In the genomic region with DNA sequence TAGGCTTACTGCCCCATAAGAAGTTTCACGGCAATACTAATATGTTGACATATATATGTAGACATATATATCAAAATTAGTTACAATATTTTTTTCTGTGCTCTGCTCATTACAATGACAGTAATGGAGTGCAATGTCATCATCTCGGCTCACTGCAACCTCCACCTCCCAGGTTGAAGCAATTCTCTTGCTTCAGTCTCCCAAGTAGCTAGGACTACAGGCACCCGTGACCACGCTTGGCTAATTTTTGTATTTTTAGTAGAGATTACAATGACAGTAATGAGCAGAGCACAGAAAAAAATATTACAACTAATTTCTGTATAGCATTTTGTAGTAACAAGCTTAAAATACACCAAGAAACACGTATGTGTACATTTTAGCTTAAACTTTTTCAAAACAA, we compare ENCODE assay signal across 30 cellular contexts.
"Had no signal": no experiment of that assay in that cellular context is flagged by ENCODE, and none has a peak within 500 bp of the region (broad histone marks: within the 10 kb centered on the region; RNA-seq: fewer than 3 reads in every experiment).

No MANE protein-coding gene starts in this region.

- H3K4me1 ChIP-seq: breast epithelium, neural progenitor cell had no signal

- H3K27ac Mint-ChIP-seq: activated CD4-positive, alpha-beta memory T cell treated with anti-CD3 and anti-CD28 coated beads, Interleukin-2, amount 10 ng/mL, durations not matched to agents 7 days and 5 days; activated CD4-positive, alpha-beta T cell treated with anti-CD3 and anti-CD28 coated beads, Interleukin-2, amount 10 ng/mL, durations not matched to agents 7 days and 5 days; activated naive CD8-positive, alpha-beta T cell treated with anti-CD3 and anti-CD28 coated beads, Interleukin-2, amount 50 U/mL, for 24 hours; activated T-cell treated with anti-CD3 and anti-CD28 coated beads, Interleukin-2, amount 50 U/mL, for 24 hours; natural killer cell; neural progenitor cell; WTC11 had no signal

- H3K9me3 Mint-ChIP-seq: activated CD4-positive, alpha-beta memory T cell treated with anti-CD3 and anti-CD28 coated beads, Interleukin-2, amount 10 ng/mL, durations not matched to agents 7 days and 5 days; activated naive CD8-positive, alpha-beta T cell treated with anti-CD3 and anti-CD28 coated beads, Interleukin-2, amount 50 U/mL, for 24 hours; activated T-cell treated with anti-CD3 and anti-CD28 coated beads, Interleukin-2, amount 50 U/mL, for 24 hours; central memory CD8-positive, alpha-beta T cell; natural killer cell; WTC11 had no signal

- H3K36me3 Mint-ChIP-seq: natural killer cell had no signal

- H2AFZ ChIP-seq: neural progenitor cell had no signal

- H3K4me2 ChIP-seq: neural progenitor cell had no signal

- DNase-seq: activated CD4-positive, alpha-beta memory T cell treated with anti-CD3 and anti-CD28 coated beads, Interleukin-2, amount 10 ng/mL, durations not matched to agents 7 days and 5 days; activated CD4-positive, alpha-beta T cell treated with anti-CD3 and anti-CD28 coated beads for 1 hour; activated CD4-positive, alpha-beta T cell treated with anti-CD3 and anti-CD28 coated beads, Interleukin-2, amount 10 ng/mL, durations not matched to agents 7 days and 5 days; activated CD8-positive, alpha-beta memory T cell treated with anti-CD3 and anti-CD28 coated beads, Interleukin-2, amount 50 U/mL, for 48 hours; activated gamma-delta T cell treated with Interleukin-2 at 50 U/mL for 16 hours; activated naive CD4-positive, alpha-beta T cell treated with anti-CD3 and anti-CD28 coated beads, Interleukin-2, amount 50 U/mL, for 16 hours; activated naive CD8-positive, alpha-beta T cell treated with anti-CD3 and anti-CD28 coated beads, Interleukin-2, amount 50 U/mL, for 24 hours; activated T-cell treated with anti-CD3 and anti-CD28 coated beads, Interleukin-2, amount 50 U/mL, for 24 hours; amygdala; dermis blood vessel endothelial cell; effector CD4-positive, alpha-beta T cell; foreskin keratinocyte; glutamatergic neuron; islet precursor cell; mesendoderm; natural killer cell; right cardiac atrium; spleen; stimulated activated naive CD4-positive, alpha-beta T cell treated with Interleukin-2 at 50 U/mL for 16 hours; T-helper 2 cell; trophoblast cell had no signal

- H3K9ac ChIP-seq: neural progenitor cell had no signal

- H3K27ac ChIP-seq: breast epithelium, esophagus muscularis mucosa, foreskin keratinocyte, neural progenitor cell, spleen had no signal

- H3K9me3 ChIP-seq: breast epithelium, esophagus muscularis mucosa, spleen had no signal

- FAIRE-seq: colon, urothelium cell line had no signal

- H3K36me3 ChIP-seq: breast epithelium had no signal

- H3K27me3 ChIP-seq: breast epithelium, esophagus muscularis mucosa, foreskin keratinocyte, neural progenitor cell, spleen had no signal

- H3K4me3 ChIP-seq: breast epithelium, esophagus muscularis mucosa, lung, neural progenitor cell, spleen had no signal

- H3K4me3 Mint-ChIP-seq: activated CD4-positive, alpha-beta memory T cell treated with anti-CD3 and anti-CD28 coated beads, Interleukin-2, amount 10 ng/mL, durations not matched to agents 7 days and 5 days; activated CD4-positive, alpha-beta T cell treated with anti-CD3 and anti-CD28 coated beads, Interleukin-2, amount 10 ng/mL, durations not matched to agents 7 days and 5 days; activated naive CD8-positive, alpha-beta T cell treated with anti-CD3 and anti-CD28 coated beads, Interleukin-2, amount 50 U/mL, for 24 hours; activated T-cell treated with anti-CD3 and anti-CD28 coated beads, Interleukin-2, amount 50 U/mL, for 24 hours; central memory CD8-positive, alpha-beta T cell; natural killer cell; neural progenitor cell; WTC11 had no signal

- ATAC-seq: activated naive CD8-positive, alpha-beta T cell treated with anti-CD3 and anti-CD28 coated beads, Interleukin-2, amount 50 U/mL, for 24 hours; foreskin keratinocyte; left lobe of liver; natural killer cell; right cardiac atrium; WTC11 had no signal

- H3K4me1 Mint-ChIP-seq: neural progenitor cell had no signal
